ENCODE assay signal across 9 cellular contexts in genomic region chr20:8722277-8722928, GRCh38.
A peak's percentile ranks its signal among the peaks of the same experiment; 100 is the strongest.
DNase-seq lines count a peak whose midpoint lies in the region; ATAC-seq and TF ChIP-seq lines count a peak whose summit lies in the region.
"Had no signal": no experiment of that assay in that cellular context is flagged by ENCODE, and none has a peak within 500 bp of the region (broad histone marks: within the 10 kb centered on the region; RNA-seq: fewer than 3 reads in every experiment).

No MANE protein-coding gene starts in this region.

- peak; percentile 64 for ATAC-seq in HG03025 (IDR thresholded peaks at IDR 0.05; ENCODE audit: low FRiP score, unreplicated experiment)

- no peaks in the 10 kb centered on the region for H3K27me3 Mint-ChIP-seq in nephron (ENCODE audit: low read depth)

- peak overlapping the region in 2 of 3 experiments; percentile 10 to 22 for H3K27ac Mint-ChIP-seq in nephron
- H3K27ac Mint-ChIP-seq: IgD-negative memory B cell had no signal

- no peak overlapping the region for H3K4me3 ChIP-seq in GM12875 (ENCODE audit: low read depth, low read length)
- no peak overlapping the region for H3K4me3 ChIP-seq in fibroblast of mammary gland (ENCODE audit: control insufficient read depth, low read depth, low read length)

- no peaks in the 10 kb centered on the region for H3K9me3 Mint-ChIP-seq in nephron
- H3K9me3 Mint-ChIP-seq: IgD-negative memory B cell had no signal

- peak; percentile 58 for TF ChIP-seq CTCF in GM12875 (IDR thresholded peaks at IDR 0.05; ENCODE audit: borderline replicate concordance, insufficient read depth, low read depth, low read length)
- peak; percentile 88 for TF ChIP-seq CTCF in fibroblast of mammary gland (conservative IDR thresholded peaks at IDR 0.05; ENCODE audit: control insufficient read depth, insufficient read depth, low read depth, low read length)
- TF ChIP-seq CTCF in nephron (IDR thresholded peaks at IDR 0.05; ENCODE audit: unreplicated experiment in 3 of 3), result peak; percentile 79 to 88 (median 86)

- peaks cover 11% of the 10 kb centered on the region for H3K36me3 Mint-ChIP-seq in nephron (ENCODE audit: low read depth)
- H3K36me3 Mint-ChIP-seq: IgD-negative memory B cell had no signal

- peak; percentile 54 for DNase-seq in AG20443 (ENCODE audit: low spot score)
- peak; percentile 55 to 75 for DNase-seq in NCI-H2081 (lab: John Stamatoyannopoulos, UW)
- peak; percentile 35 for DNase-seq in T1000 (lab: John Stamatoyannopoulos, UW)
- DNase-seq in fibroblast of mammary gland (ENCODE audit: low read depth), result peak; percentile 77
- no peak for DNase-seq in mesenteric fat pad (ENCODE audit: low spot score)

- no peak overlapping the region for H3K4me3 Mint-ChIP-seq in nephron
- H3K4me3 Mint-ChIP-seq: IgD-negative memory B cell had no signal

- no peaks in the 10 kb centered on the region for H3K4me1 Mint-ChIP-seq in nephron
- H3K4me1 Mint-ChIP-seq: IgD-negative memory B cell had no signal
